Comparison of ENCODE assay signal across 8 cellular contexts in genomic region chr4:2059034-2059725, GRCh38. TPM values are rescaled to one million over a fixed set of nuclear protein-coding genes. Genes with fewer than 3 reads are reported as not detected.
DNase-seq lines count a peak whose midpoint lies in the region; ATAC-seq and TF ChIP-seq lines count a peak whose summit lies in the region.

Gene NAT8L (plus strand): TSS chr4:2059327. CDS start chr4:2059512, 185 bp downstream.

- DNase-seq in COR-L47 (lab: John Stamatoyannopoulos, UW): peak; percentile 75
- DNase-seq in Kasumi-1 (lab: John Stamatoyannopoulos, UW): peak; percentile 48 to 59
- DNase-seq in T-helper 2 cell treated with Interferon-gamma antibody and Interleukin-4, amounts not matched to agents 5 μg/mL and 100 μg/mL, for 36 hours (ENCODE audit: low spot score): peak; percentile 41
- DNase-seq in germinal center (ENCODE audit: low spot score): peak; percentile 48
- DNase-seq in omental fat pad (ENCODE audit: low spot score): no peak
- DNase-seq in amniotic stem cell (lab: John Stamatoyannopoulos, UW): no peak
- DNase-seq in NCI-H2107 (lab: John Stamatoyannopoulos, UW): no peak

- H3K27me3 Mint-ChIP-seq in T-helper 2 cell treated with Interferon-gamma antibody and Interleukin-4, amounts not matched to agents 5 μg/mL and 100 μg/mL, for 36 hours (ENCODE audit: low read depth): peaks cover 31% of the 10 kb centered on the region

- H3K9me3 Mint-ChIP-seq in T-helper 2 cell treated with Interferon-gamma antibody and Interleukin-4, amounts not matched to agents 5 μg/mL and 100 μg/mL, for 36 hours: no peaks in the 10 kb centered on the region

- no peak within 1 kb of the TSS for H3K27ac Mint-ChIP-seq in T-helper 2 cell treated with Interferon-gamma antibody and Interleukin-4, amounts not matched to agents 5 μg/mL and 100 μg/mL, for 36 hours

- no peak for TF ChIP-seq CTCF in omental fat pad (IDR thresholded peaks at IDR 0.05)

- ATAC-seq in omental fat pad (ENCODE audit: low FRiP score) (peak; percentile 43), GM19035 (IDR thresholded peaks at IDR 0.05; ENCODE audit: unreplicated experiment) (no peak)

- no peaks in the 10 kb centered on the region for H3K36me3 Mint-ChIP-seq in T-helper 2 cell treated with Interferon-gamma antibody and Interleukin-4, amounts not matched to agents 5 μg/mL and 100 μg/mL, for 36 hours (ENCODE audit: low read depth)

- no peak within 1 kb of the TSS for H3K4me3 Mint-ChIP-seq in T-helper 2 cell treated with Interferon-gamma antibody and Interleukin-4, amounts not matched to agents 5 μg/mL and 100 μg/mL, for 36 hours

- H3K4me1 Mint-ChIP-seq in T-helper 2 cell treated with Interferon-gamma antibody and Interleukin-4, amounts not matched to agents 5 μg/mL and 100 μg/mL, for 36 hours (ENCODE audit: low read depth): no peaks in the 10 kb centered on the region

RNA-seq across cellular contexts. Expression of gene NAT8L, which starts in this region (rescaled TPM):
- total RNA-seq in omental fat pad: 10 to 100 TPM in 3 of 4 donors, 1 to 10 TPM in 1; 7.3 to 39.0 (median 14.1) TPM

Comparison
In these comparisons a context has a peak if more than half of its experiments do, and no peak if none do; other contexts are left out.
1. DNase-seq: peak in COR-L47 (single experiment), Kasumi-1 (2 of 2), T-helper 2 cell treated with Interferon-gamma antibody and Interleukin-4, amounts not matched to agents 5 μg/mL and 100 μg/mL, for 36 hours (single experiment) and germinal center (single experiment); none in omental fat pad (single experiment), amniotic stem cell (single experiment) and NCI-H2107 (single experiment).